In the genomic region with DNA sequence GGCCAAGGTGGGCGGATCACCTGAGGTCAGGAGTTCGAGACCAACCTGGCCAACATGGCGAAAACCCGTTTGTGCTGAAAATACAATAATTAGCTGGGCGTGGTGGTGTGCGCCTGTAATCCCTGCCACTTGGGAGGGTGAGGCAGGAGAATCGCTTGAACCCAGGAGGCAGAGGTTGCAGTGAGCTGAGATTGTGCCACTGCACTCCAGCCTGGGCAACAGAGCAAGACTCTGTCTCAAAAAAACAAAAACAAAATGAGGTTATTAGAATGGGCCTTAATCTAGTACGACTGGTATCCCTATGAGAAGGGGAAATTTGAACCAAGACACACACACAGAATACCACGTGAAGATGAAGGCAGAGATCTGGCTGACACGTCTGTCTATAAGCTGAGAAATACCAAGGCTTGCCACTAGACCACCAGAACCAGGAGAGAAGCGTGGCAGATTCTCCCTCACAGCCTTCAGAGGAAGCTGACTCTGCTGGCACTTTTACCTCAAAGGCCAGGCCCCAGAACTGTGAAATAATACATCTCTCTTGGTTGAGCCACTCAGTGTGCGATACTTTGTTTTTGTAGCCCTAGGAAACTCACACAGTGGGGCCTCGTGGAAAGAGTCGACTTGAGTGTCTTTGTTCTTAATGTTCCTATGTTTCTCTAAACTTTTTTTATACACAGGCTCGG, we compare ENCODE assay signal across 22 cellular contexts. TPM values are rescaled to one million over a fixed set of nuclear protein-coding genes. Genes with fewer than 3 reads are reported as not detected.
DNase-seq lines count a peak whose midpoint lies in the region; ATAC-seq and TF ChIP-seq lines count a peak whose summit lies in the region.
"Had no signal": no experiment of that assay in that cellular context is flagged by ENCODE, and none has a peak within 500 bp of the region (broad histone marks: within the 10 kb centered on the region; RNA-seq: fewer than 3 reads in every experiment).

No MANE protein-coding gene starts in this region.

- H3K36me3 ChIP-seq in body of pancreas (replicated peaks in 1 of 2; ENCODE audit: insufficient read depth in 1 of 2, low read depth in 2 of 2) (no peaks in the 10 kb centered on the region), mucosa of rectum (ENCODE audit: control insufficient read depth in 2 of 2, insufficient read depth in 2 of 2, low read length in 2 of 2) (no peaks in the 10 kb centered on the region), spleen (peaks cover 0 to 2% (median 0%) of the 10 kb centered on the region in 6 donors), right lobe of liver (no peaks in the 10 kb centered on the region)
- H3K36me3 ChIP-seq: thoracic aorta had no signal

- H3K27me3 ChIP-seq in body of pancreas: no peaks in the 10 kb centered on the region
- H3K27me3 ChIP-seq in mucosa of rectum (ENCODE audit: control insufficient read depth in 2 of 2, insufficient read depth in 2 of 2, low read length in 2 of 2): no peaks in the 10 kb centered on the region
- no peaks in the 10 kb centered on the region for H3K27me3 ChIP-seq in spleen (replicated peaks in 1 of 7)
- H3K27me3 ChIP-seq in right lobe of liver: no peaks in the 10 kb centered on the region

- H3K9ac ChIP-seq in mucosa of rectum (ENCODE audit: low read depth in 1 of 2, low read length in 2 of 2): no peak overlapping the region

- no peak for TF ChIP-seq POLR2A in body of pancreas (IDR thresholded peaks at IDR 0.05)
- no peak for TF ChIP-seq POLR2A in spleen (IDR thresholded peaks at IDR 0.05)
- TF ChIP-seq POLR2A in right lobe of liver (IDR thresholded peaks at IDR 0.05): no peak

- H3K4me3 ChIP-seq in Jurkat, Clone E6-1 (ENCODE audit: low read length): no peak overlapping the region
- H3K4me3 ChIP-seq in body of pancreas (no peak overlapping the region), mucosa of rectum (ENCODE audit: low read length in 2 of 2) (no peak overlapping the region), spleen (no peak overlapping the region), right lobe of liver (no peak overlapping the region), foreskin fibroblast (ENCODE audit: low read depth in 1 of 2, low read length in 2 of 2) (no peak overlapping the region)
- H3K4me3 ChIP-seq: thoracic aorta had no signal

- TF ChIP-seq CTCF in body of pancreas (IDR thresholded peaks at IDR 0.05) (no peak), spleen (IDR thresholded peaks at IDR 0.05 in 8 of 11, conservative IDR thresholded peaks at IDR 0.05 in 3 of 11) (no peak), right lobe of liver (IDR thresholded peaks at IDR 0.05) (no peak), foreskin fibroblast (IDR thresholded peaks at IDR 0.05; ENCODE audit: low read depth, low read length) (no peak)

- peaks cover 57% of the 10 kb centered on the region for H3K4me1 ChIP-seq in body of pancreas
- H3K4me1 ChIP-seq in mucosa of rectum (ENCODE audit: control insufficient read depth in 2 of 2, insufficient read depth in 2 of 2, low read length in 2 of 2): peaks cover 25 to 38% of the 10 kb centered on the region in 2 donors
- H3K4me1 ChIP-seq in spleen: peaks cover 5 to 55% (median 32%) of the 10 kb centered on the region in 6 donors
- peaks cover 0 to 11% (median 0%) of the 10 kb centered on the region in 4 donors for H3K4me1 ChIP-seq in right lobe of liver

- intact Hi-C loops in body of pancreas (cut with DNase I): no loop called here
- intact Hi-C loops in spleen (cut with DNase I; ENCODE audit: low total_unique reads): no loop called here
- intact Hi-C loops in right lobe of liver (cut with DNase I): no loop called here

- 85 to 88% methylated on average over 15 of the region's 15 CpGs for WGBS in body of pancreas, 2 donors
- 86 to 93% (median 91%) methylated on average over 15 of the region's 15 CpGs for WGBS in spleen, 5 donors
- 91% methylated on average over 11 of the region's 15 CpGs for WGBS in right lobe of liver (ENCODE audit: insufficient coverage, low coverage, low lambda C conversion rate, missing lambda C conversion rate)

- H3K27ac ChIP-seq in body of pancreas (peak overlapping the region; percentile 51 to 83 (median 62)), mucosa of rectum (ENCODE audit: low read depth in 2 of 2, low read length in 2 of 2) (peak overlapping the region; percentile 74), spleen (peak overlapping the region in 1 of 8 donors; percentile 21), right lobe of liver (no peak overlapping the region)
- H3K27ac ChIP-seq: epithelial cell of prostate, thoracic aorta had no signal

- H3K9me3 ChIP-seq in body of pancreas (no peaks in the 10 kb centered on the region), mucosa of rectum (ENCODE audit: control insufficient read depth in 2 of 2, low read length in 2 of 2) (no peaks in the 10 kb centered on the region), spleen (no peaks in the 10 kb centered on the region), right lobe of liver (no peaks in the 10 kb centered on the region)
- H3K9me3 ChIP-seq: thoracic aorta had no signal

- ATAC-seq in body of pancreas (no peak), right lobe of liver (no peak)
- no peak for ATAC-seq in activated CD4-positive, CD25-positive, alpha-beta regulatory T cell treated with anti-CD3 and anti-CD28 coated beads, Interleukin-2, amount 50 U/mL, for 24 hours
- ATAC-seq: activated T-cell treated with anti-CD3 and anti-CD28 coated beads, Interleukin-2, amount 50 U/mL, for 4 hours had no signal

- peak; percentile 7 for DNase-seq in Jurkat, Clone E6-1 (ENCODE audit: low read depth, low spot score)
- DNase-seq in body of pancreas (no peak), spleen (peak; percentile 50), NCI-H2107 treated with DMSO at 0.1 percent for 48 hours (lab: John Stamatoyannopoulos, UW; ENCODE audit: unreplicated experiment) (no peak), right lobe of liver (no peak), foreskin fibroblast (no peak)
- DNase-seq: activated CD4-positive, CD25-positive, alpha-beta regulatory T cell; activated naive CD4-positive, alpha-beta T cell; activated T-cell treated with anti-CD3 and anti-CD28 coated beads, Interleukin-2, amount 50 U/mL, for 4 hours; amniotic stem cell; caudate nucleus; foreskin melanocyte; islet precursor cell; NCI-H1048; NCI-H187 treated with DMSO at 0.1 percent for 48 hours; NCI-H748 treated with DMSO at 0.1 percent for 48 hours; stimulated activated CD4-positive, alpha-beta T cell treated with anti-CD3 and anti-CD28 coated beads, Interleukin-1b, Interleukin-23, amount 100 ng/mL, for 48 hours; T1000 had no signal

RNA-seq across cellular contexts. Expression of a gene that starts 59.6 kb away (rescaled TPM):
- 21.8 TPM for polyA plus RNA-seq in Jurkat, Clone E6-1 (2012; ENCODE audit: insufficient read depth, insufficient read length)
- total RNA-seq in body of pancreas: 10 to 100 TPM in 1 of 2 donors, 1 to 10 TPM in 1; 7.6 to 12.2 TPM
- total RNA-seq in spleen: 10 to 100 TPM; 15.5 to 25.4 (median 19.1) TPM
- 1 to 10 TPM; 5.9 to 9.0 (median 8.1) TPM for polyA plus RNA-seq in spleen
- total RNA-seq in right lobe of liver: 10 to 100 TPM in 2 of 6 experiments, 1 to 10 TPM in 4; 5.8 to 10.9 (median 8.9) TPM

Comparison
In these comparisons a context has a peak if more than half of its experiments do, and no peak if none do; other contexts are left out.
1. DNase-seq: peak in Jurkat, Clone E6-1 (single experiment) and spleen (single experiment); none in body of pancreas (0 of 4), NCI-H2107 treated with DMSO at 0.1 percent for 48 hours (single experiment), right lobe of liver (0 of 3) and foreskin fibroblast (0 of 2).
2. H3K27ac ChIP-seq: peak in body of pancreas (4 of 4) and mucosa of rectum (2 of 2); none in right lobe of liver (0 of 3).